8 cellular contexts compared by ENCODE assay signal in the genomic region with DNA sequence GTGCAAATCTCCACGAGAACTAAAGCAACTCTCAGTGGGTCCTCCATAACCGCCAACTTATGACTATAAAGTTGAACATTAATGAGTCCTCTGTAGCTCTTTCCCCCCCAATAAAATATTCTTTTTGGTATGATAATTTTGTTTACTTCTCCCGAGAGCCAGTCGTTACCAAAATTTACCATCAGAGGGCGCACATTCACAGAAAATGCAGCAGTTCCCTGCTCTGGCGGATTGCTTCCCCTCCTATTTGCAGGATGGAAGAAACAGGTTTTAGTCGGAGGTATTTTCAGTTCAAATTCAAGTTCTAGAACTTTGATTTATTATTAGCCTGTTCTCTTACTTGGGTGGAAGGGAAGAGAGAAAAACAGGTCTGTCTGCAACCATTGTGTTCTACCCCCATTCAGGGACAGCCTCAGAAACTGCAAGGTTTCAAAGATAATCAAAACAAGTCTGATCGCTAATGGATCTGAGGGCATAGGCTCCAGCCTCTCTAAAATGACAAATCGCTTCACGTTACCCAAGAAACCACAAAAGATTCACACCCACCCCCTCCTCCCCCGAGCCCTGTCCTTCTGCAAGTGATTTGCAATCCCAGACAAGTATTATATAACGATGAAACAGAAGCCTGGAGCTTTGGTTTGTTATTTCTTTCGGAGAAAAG.
DNase-seq lines count a peak whose midpoint lies in the region; ATAC-seq and TF ChIP-seq lines count a peak whose summit lies in the region.

No MANE protein-coding gene starts in this region.

- TF ChIP-seq RAD21 in liver (IDR thresholded peaks at IDR 0.05), result peak; percentile 87 to 91

- peaks cover 42% of the 10 kb centered on the region for H3K27me3 Mint-ChIP-seq in CD4-positive, CD25-positive, alpha-beta regulatory T cell

- 0 out of 2 replicates have a peak, but pooled peaks cover 5% of the 10 kb centered on the region for H3F3A ChIP-seq in GM23248 (ENCODE audit: insufficient read depth)

- in situ Hi-C loops in GM23248 (cut with MboI), result loop anchor here (10.0 to 25.0 kb wide), 2 partner anchors 832 to 944 kb away; a partner anchor contains a TSS

- H3K9ac ChIP-seq in GM23248, result no peak overlapping the region
- no peak overlapping the region for H3K9ac ChIP-seq in liver (ENCODE audit: low read depth in 1 of 2, low read length in 2 of 2)

- no peak overlapping the region for H3K4me3 ChIP-seq in CD4-positive, CD25-positive, alpha-beta regulatory T cell (ENCODE audit: low read depth, low read length)
- H3K4me3 ChIP-seq in GM23248 (peak overlapping the region; percentile 65), liver (ENCODE audit: low read depth in 1 of 3, low read length in 3 of 3) (peak overlapping the region in 1 of 3 donors; percentile 36)

- H3K4me1 Mint-ChIP-seq in CD4-positive, CD25-positive, alpha-beta regulatory T cell, result peaks cover 0 to 8% (median 4%) of the 10 kb centered on the region in 4 donors

- H3K4me2 ChIP-seq in GM23248 (ENCODE audit: unreplicated experiment), result peak overlapping the region; percentile 91

- H3K79me2 ChIP-seq in GM23248 (ENCODE audit: insufficient read depth), result no peaks in the 10 kb centered on the region

- no peaks in the 10 kb centered on the region for H3K9me2 ChIP-seq in GM23248 (ENCODE audit: insufficient read depth)

- H3K4me1 ChIP-seq in CD4-positive, CD25-positive, alpha-beta regulatory T cell (ENCODE audit: control insufficient read depth, insufficient read depth, low read length, poor library complexity, severe bottlenecking), result no peaks in the 10 kb centered on the region
- H3K4me1 ChIP-seq in GM23248 (ENCODE audit: insufficient read depth) (peaks cover 19% of the 10 kb centered on the region), liver (ENCODE audit: control insufficient read depth in 4 of 4, insufficient read depth in 4 of 4, low read length in 3 of 4) (peaks cover 0 to 6% (median 2%) of the 10 kb centered on the region in 4 donors)

- peak overlapping the region; percentile 67 for H2AFZ ChIP-seq in GM23248

- H3K27ac Mint-ChIP-seq in CD4-positive, CD25-positive, alpha-beta regulatory T cell, result no peak overlapping the region

- no peaks in the 10 kb centered on the region for H3K36me3 Mint-ChIP-seq in CD4-positive, CD25-positive, alpha-beta regulatory T cell

- H3K9me3 ChIP-seq in CD4-positive, CD25-positive, alpha-beta regulatory T cell (ENCODE audit: control insufficient read depth in 2 of 2, low read length in 2 of 2), result no peaks in the 10 kb centered on the region
- H3K9me3 ChIP-seq in GM23248 (ENCODE audit: low read depth), result no peaks in the 10 kb centered on the region
- no peaks in the 10 kb centered on the region for H3K9me3 ChIP-seq in liver (ENCODE audit: control insufficient read depth in 4 of 4, low read length in 3 of 4)

- peak; percentile 25 to 55 (median 49) for DNase-seq in CD4-positive, CD25-positive, alpha-beta regulatory T cell
- DNase-seq in GM23248 (peak; percentile 61), NCI-H2196 treated with DMSO at 0.1 percent for 48 hours (lab: John Stamatoyannopoulos, UW; ENCODE audit: unreplicated experiment) (peak; percentile 2)
- peak; percentile 37 to 52 for DNase-seq in activated CD4-positive, alpha-beta T cell treated with anti-CD3 and anti-CD28 coated beads for 24 hours (ENCODE audit: low read depth in 2 of 2)
- peak; percentile 35 for DNase-seq in stimulated activated CD8-positive, alpha-beta memory T cell treated with anti-CD3 and anti-CD28 coated beads, Interleukin-15, amount 100 ng/mL, for 1 hour (ENCODE audit: low read depth)

- TF ChIP-seq CTCF in liver (IDR thresholded peaks at IDR 0.05; ENCODE audit: low read depth, low read length, missing input control), result peak; percentile 73

- H3K27me3 ChIP-seq in CD4-positive, CD25-positive, alpha-beta regulatory T cell (ENCODE audit: control insufficient read depth, insufficient read depth, low read length), result peaks cover 5% of the 10 kb centered on the region
- H3K27me3 ChIP-seq in GM23248 (replicated peaks; ENCODE audit: insufficient read depth), result no peaks in the 10 kb centered on the region
- H3K27me3 ChIP-seq in liver (ENCODE audit: control insufficient read depth in 4 of 4, insufficient read depth in 4 of 4, low read length in 3 of 4), result peaks cover 0 to 6% (median 0%) of the 10 kb centered on the region in 4 donors

- peaks cover 0 to 3% (median 0%) of the 10 kb centered on the region in 7 donors for H3K9me3 Mint-ChIP-seq in CD4-positive, CD25-positive, alpha-beta regulatory T cell

- peak overlapping the region in 1 of 4 donors; percentile 7 for H3K4me3 Mint-ChIP-seq in CD4-positive, CD25-positive, alpha-beta regulatory T cell

- no peaks in the 10 kb centered on the region for H4K20me1 ChIP-seq in GM23248 (ENCODE audit: insufficient read depth)

- ATAC-seq in CD4-positive, CD25-positive, alpha-beta regulatory T cell (ENCODE audit: low read depth in 2 of 2), result no peak
- ATAC-seq in GM21619 (IDR thresholded peaks at IDR 0.05; ENCODE audit: unreplicated experiment), result no peak

- H3K36me3 ChIP-seq in CD4-positive, CD25-positive, alpha-beta regulatory T cell (ENCODE audit: control insufficient read depth, insufficient read depth, low read length), result no peaks in the 10 kb centered on the region
- no peaks in the 10 kb centered on the region for H3K36me3 ChIP-seq in GM23248 (ENCODE audit: low read depth)
- no peaks in the 10 kb centered on the region for H3K36me3 ChIP-seq in liver (ENCODE audit: control insufficient read depth in 4 of 4, insufficient read depth in 3 of 4, low read depth in 1 of 4, low read length in 3 of 4)

- H3K27ac ChIP-seq in CD4-positive, CD25-positive, alpha-beta regulatory T cell (ENCODE audit: insufficient read depth, low read length, poor library complexity, severe bottlenecking), result no peak overlapping the region
- H3K27ac ChIP-seq in GM23248 (no peak overlapping the region; the same call in 1 of the 2 replicates), cingulate gyrus (ENCODE audit: low read depth, low read length) (peak overlapping the region; percentile 51), liver (ENCODE audit: low read depth in 1 of 2, low read length in 2 of 2) (no peak overlapping the region)

- 1% methylated on average over 11 to 13 of the region's 13 CpGs for WGBS in GM23248 (ENCODE audit: low coverage in 1 of 2, low lambda C conversion rate in 2 of 2, missing lambda C conversion rate in 2 of 2), 2 experiments
- WGBS in liver, result 7% methylated on average over 13 of the region's 13 CpGs

TF ChIP-seq in liver, 16 proteins besides CTCF, POLR2A, EP300 and RAD21 (continues in another document):
- TF ChIP-seq HNF4G (IDR thresholded peaks at IDR 0.05), result no peak
- TF ChIP-seq, protein P1, sequence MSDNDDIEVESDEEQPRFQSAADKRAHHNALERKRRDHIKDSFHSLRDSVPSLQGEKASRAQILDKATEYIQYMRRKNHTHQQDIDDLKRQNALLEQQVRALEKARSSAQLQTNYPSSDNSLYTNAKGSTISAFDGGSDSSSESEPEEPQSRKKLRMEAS (IDR thresholded peaks at IDR 0.05), result no peak
- TF ChIP-seq HNF4A (conservative IDR thresholded peaks at IDR 0.05), result no peak
- TF ChIP-seq EGR1 (IDR thresholded peaks at IDR 0.05; ENCODE audit: low read depth in 2 of 2), result no peak
- no peak for TF ChIP-seq SP1 (IDR thresholded peaks at IDR 0.05)
- no peak for TF ChIP-seq NR2F2 (IDR thresholded peaks at IDR 0.05)
- no peak for TF ChIP-seq TAF1 (conservative IDR thresholded peaks at IDR 0.05)
- no peak for TF ChIP-seq FOXA1 (IDR thresholded peaks at IDR 0.05)
- TF ChIP-seq RXRA (IDR thresholded peaks at IDR 0.05), result no peak
- TF ChIP-seq, protein P2, sequence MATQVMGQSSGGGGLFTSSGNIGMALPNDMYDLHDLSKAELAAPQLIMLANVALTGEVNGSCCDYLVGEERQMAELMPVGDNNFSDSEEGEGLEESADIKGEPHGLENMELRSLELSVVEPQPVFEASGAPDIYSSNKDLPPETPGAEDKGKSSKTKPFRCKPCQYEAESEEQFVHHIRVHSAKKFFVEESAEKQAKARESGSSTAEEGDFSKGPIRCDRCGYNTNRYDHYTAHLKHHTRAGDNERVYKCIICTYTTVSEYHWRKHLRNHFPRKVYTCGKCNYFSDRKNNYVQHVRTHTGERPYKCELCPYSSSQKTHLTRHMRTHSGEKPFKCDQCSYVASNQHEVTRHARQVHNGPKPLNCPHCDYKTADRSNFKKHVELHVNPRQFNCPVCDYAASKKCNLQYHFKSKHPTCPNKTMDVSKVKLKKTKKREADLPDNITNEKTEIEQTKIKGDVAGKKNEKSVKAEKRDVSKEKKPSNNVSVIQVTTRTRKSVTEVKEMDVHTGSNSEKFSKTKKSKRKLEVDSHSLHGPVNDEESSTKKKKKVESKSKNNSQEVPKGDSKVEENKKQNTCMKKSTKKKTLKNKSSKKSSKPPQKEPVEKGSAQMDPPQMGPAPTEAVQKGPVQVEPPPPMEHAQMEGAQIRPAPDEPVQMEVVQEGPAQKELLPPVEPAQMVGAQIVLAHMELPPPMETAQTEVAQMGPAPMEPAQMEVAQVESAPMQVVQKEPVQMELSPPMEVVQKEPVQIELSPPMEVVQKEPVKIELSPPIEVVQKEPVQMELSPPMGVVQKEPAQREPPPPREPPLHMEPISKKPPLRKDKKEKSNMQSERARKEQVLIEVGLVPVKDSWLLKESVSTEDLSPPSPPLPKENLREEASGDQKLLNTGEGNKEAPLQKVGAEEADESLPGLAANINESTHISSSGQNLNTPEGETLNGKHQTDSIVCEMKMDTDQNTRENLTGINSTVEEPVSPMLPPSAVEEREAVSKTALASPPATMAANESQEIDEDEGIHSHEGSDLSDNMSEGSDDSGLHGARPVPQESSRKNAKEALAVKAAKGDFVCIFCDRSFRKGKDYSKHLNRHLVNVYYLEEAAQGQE (IDR thresholded peaks at IDR 0.05), result no peak
- TF ChIP-seq YY1 (IDR thresholded peaks at IDR 0.05), result no peak
- TF ChIP-seq GABPA (IDR thresholded peaks at IDR 0.05 in 1 of 2, conservative IDR thresholded peaks at IDR 0.05 in 1 of 2), result no peak
- no peak for TF ChIP-seq JUND (IDR thresholded peaks at IDR 0.05)
- TF ChIP-seq, protein P3, sequence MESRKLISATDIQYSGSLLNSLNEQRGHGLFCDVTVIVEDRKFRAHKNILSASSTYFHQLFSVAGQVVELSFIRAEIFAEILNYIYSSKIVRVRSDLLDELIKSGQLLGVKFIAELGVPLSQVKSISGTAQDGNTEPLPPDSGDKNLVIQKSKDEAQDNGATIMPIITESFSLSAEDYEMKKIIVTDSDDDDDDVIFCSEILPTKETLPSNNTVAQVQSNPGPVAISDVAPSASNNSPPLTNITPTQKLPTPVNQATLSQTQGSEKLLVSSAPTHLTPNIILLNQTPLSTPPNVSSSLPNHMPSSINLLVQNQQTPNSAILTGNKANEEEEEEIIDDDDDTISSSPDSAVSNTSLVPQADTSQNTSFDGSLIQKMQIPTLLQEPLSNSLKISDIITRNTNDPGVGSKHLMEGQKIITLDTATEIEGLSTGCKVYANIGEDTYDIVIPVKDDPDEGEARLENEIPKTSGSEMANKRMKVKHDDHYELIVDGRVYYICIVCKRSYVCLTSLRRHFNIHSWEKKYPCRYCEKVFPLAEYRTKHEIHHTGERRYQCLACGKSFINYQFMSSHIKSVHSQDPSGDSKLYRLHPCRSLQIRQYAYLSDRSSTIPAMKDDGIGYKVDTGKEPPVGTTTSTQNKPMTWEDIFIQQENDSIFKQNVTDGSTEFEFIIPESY (IDR thresholded peaks at IDR 0.05), result no peak

Comparison
In these comparisons a context has a peak if more than half of its experiments do, and no peak if none do; other contexts are left out.
1. DNase-seq: peak in every context shown above with its lines; median percentile 61 in GM23248; 49 in CD4-positive, CD25-positive, alpha-beta regulatory T cell; 44 in activated CD4-positive, alpha-beta T cell treated with anti-CD3 and anti-CD28 coated beads for 24 hours; 35 in stimulated activated CD8-positive, alpha-beta memory T cell treated with anti-CD3 and anti-CD28 coated beads, Interleukin-15, amount 100 ng/mL, for 1 hour; 2 in NCI-H2196 treated with DMSO at 0.1 percent for 48 hours.